11 cellular contexts compared by ENCODE assay signal in genomic region chrX:80648023-80648422, GRCh38.
A peak's percentile ranks its signal among the peaks of the same experiment; 100 is the strongest.
DNase-seq lines count a peak whose midpoint lies in the region; ATAC-seq, FAIRE-seq and TF ChIP-seq lines count a peak whose summit lies in the region.
"Had no signal": no experiment of that assay in that cellular context is flagged by ENCODE, and none has a peak within 500 bp of the region (broad histone marks: within the 10 kb centered on the region; RNA-seq: fewer than 3 reads in every experiment).

No MANE protein-coding gene starts in this region.

- CTCF ChIA-PET in HEK293 (lab: Yijun Ruan, JAX): interaction anchor here (0.6 to 1.5 kb wide), 7 partner anchors 11 to 642 kb away, joined by 3 to 5 read pairs (median 3); no protein-coding TSS in a partner anchor

- ATAC-seq in HG03097 (IDR thresholded peaks at IDR 0.05; ENCODE audit: low FRiP score, unreplicated experiment): no peak
- ATAC-seq: heart left ventricle had no signal

- H3K4me1 ChIP-seq in HEK293 (ENCODE audit: control insufficient read depth, insufficient read depth, low read length): no peaks in the 10 kb centered on the region
- H3K4me1 ChIP-seq: heart left ventricle, upper lobe of left lung had no signal

- no peak overlapping the region for H3K27ac ChIP-seq in HEK293 (ENCODE audit: extremely low read depth, low read depth, low read length)
- H3K27ac ChIP-seq: heart left ventricle, upper lobe of left lung had no signal

- TF ChIP-seq CTCF in AG09319 (IDR thresholded peaks at IDR 0.05; ENCODE audit: low read depth, low read length) (peak; percentile 40), HEK293 (tag by site-specific recombination; IDR thresholded peaks at IDR 0.05) (peak; percentile 29; the same call in 1 of the 2 replicates)

- peak; percentile 74 for FAIRE-seq in TTC549 (lab: Jason Lieb, UNC)

- H3K36me3 ChIP-seq in HEK293 (ENCODE audit: control insufficient read depth in 2 of 2, insufficient read depth in 1 of 2, low read length in 2 of 2): no peaks in the 10 kb centered on the region
- H3K36me3 ChIP-seq: heart left ventricle, upper lobe of left lung had no signal

- H3K4me3 ChIP-seq in HEK293 (ENCODE audit: low read depth, low read length): no peak overlapping the region
- H3K4me3 ChIP-seq: heart left ventricle, upper lobe of left lung had no signal

- POLR2A ChIA-PET in HEK293 (lab: Yijun Ruan, JAX): no interaction called here

- H3K9me3 ChIP-seq in HEK293 (ENCODE audit: control insufficient read depth, insufficient read depth, low read depth, low read length): peaks cover 2% of the 10 kb centered on the region

- DNase-seq in AG09319 (ENCODE audit: extremely low read depth, low read depth) (no peak), inferior parietal cortex (ENCODE audit: extremely low spot score) (peak; percentile 2), COLO668 (lab: John Stamatoyannopoulos, UW; ENCODE audit: unreplicated experiment) (no peak), NCI-H446 (lab: John Stamatoyannopoulos, UW) (no peak), NCI-H128 (lab: John Stamatoyannopoulos, UW; ENCODE audit: unreplicated experiment) (no peak)
- DNase-seq: heart left ventricle, NCI-H226, upper lobe of left lung had no signal

TF ChIP-seq in HEK293, 187 proteins besides CTCF, POLR2A, EP300 and RAD21:
- TF ChIP-seq ZNF777 (tag by site-specific recombination; IDR thresholded peaks at IDR 0.05; ENCODE audit: borderline replicate concordance): no peak
- no peak for TF ChIP-seq ZNF830 (tag by site-specific recombination; IDR thresholded peaks at IDR 0.05; ENCODE audit: low read depth)
- no peak for TF ChIP-seq ZNF785 (tag by site-specific recombination; IDR thresholded peaks at IDR 0.05)
- TF ChIP-seq ZNF404 (tag by site-specific recombination; IDR thresholded peaks at IDR 0.05): no peak
- TF ChIP-seq PATZ1 (tag by site-specific recombination; IDR thresholded peaks at IDR 0.05): no peak
- no peak for TF ChIP-seq ZNF266 (tag by site-specific recombination; IDR thresholded peaks at IDR 0.05; ENCODE audit: low read depth)
- no peak for TF ChIP-seq ZSCAN5A (tag by site-specific recombination; IDR thresholded peaks at IDR 0.05)
- TF ChIP-seq ZNF654 (tag by site-specific recombination; IDR thresholded peaks at IDR 0.05; ENCODE audit: low read depth): peak; percentile 36; the same call in 1 of the 2 replicates
- no peak for TF ChIP-seq RBAK (tag by site-specific recombination; IDR thresholded peaks at IDR 0.05)
